12 cellular contexts compared by ENCODE assay signal in genomic region chr1:179128520-179128919, GRCh38. TPM values are rescaled to one million over a fixed set of nuclear protein-coding genes. Genes with fewer than 3 reads are reported as not detected.
DNase-seq lines count a peak whose midpoint lies in the region; TF ChIP-seq lines count a peak whose summit lies in the region.
"Had no signal": no experiment of that assay in that cellular context is flagged by ENCODE, and none has a peak within 500 bp of the region (broad histone marks: within the 10 kb centered on the region; RNA-seq: fewer than 3 reads in every experiment).

No MANE protein-coding gene starts in this region.

- H3K4me1 ChIP-seq in colonic mucosa (no peaks in the 10 kb centered on the region), prostate gland (replicated peaks) (no peaks in the 10 kb centered on the region)

- POLR2A ChIA-PET in activated CD4-positive, alpha-beta memory T cell treated with anti-CD3 and anti-CD28 coated beads for 36 hours (lab: Charles Lee) = interaction anchor here (1.9 kb wide), 1 partner anchor 166 kb away, joined by 4 read pairs; the partner anchor contains the start of gene SOAT1
- POLR2A ChIA-PET in activated CD4-positive, alpha-beta memory T cell treated with anti-CD3 and anti-CD28 coated beads, Interleukin-2, amount 10 ng/mL, durations not matched to agents 7 days and 5 days (lab: Charles Lee) = interaction anchor here (1.3 to 1.7 kb wide), 2 partner anchors 13 to 45 kb away, joined by 3 to 4 read pairs; no protein-coding TSS in a partner anchor

- no peak overlapping the region for H3K9ac ChIP-seq in colonic mucosa (ENCODE audit: low read depth in 2 of 2, low read length in 2 of 2)

- no peak overlapping the region for H3K4me3 Mint-ChIP-seq in activated CD4-positive, alpha-beta memory T cell treated with anti-CD3 and anti-CD28 coated beads for 36 hours
- no peak overlapping the region for H3K4me3 Mint-ChIP-seq in activated CD4-positive, alpha-beta memory T cell treated with anti-CD3 and anti-CD28 coated beads, Interleukin-2, amount 10 ng/mL, durations not matched to agents 7 days and 5 days

- 44% methylated on average over 4 of the region's 4 CpGs for WGBS in prostate gland

- CTCF ChIA-PET in activated CD4-positive, alpha-beta memory T cell treated with anti-CD3 and anti-CD28 coated beads for 36 hours (lab: Charles Lee) = interaction anchor here (0.6 to 0.7 kb wide), 2 partner anchors 74 to 240 kb away, joined by 3 read pairs; no protein-coding TSS in a partner anchor
- CTCF ChIA-PET in activated CD4-positive, alpha-beta memory T cell treated with anti-CD3 and anti-CD28 coated beads, Interleukin-2, amount 10 ng/mL, durations not matched to agents 7 days and 5 days (lab: Charles Lee) = interaction anchor here (0.6 kb wide), 1 partner anchor 162 kb away, joined by 4 read pairs; no protein-coding TSS in a partner anchor

- TF ChIP-seq CTCF in colonic mucosa (IDR thresholded peaks at IDR 0.05) (no peak), prostate gland (IDR thresholded peaks at IDR 0.05) (no peak)

- H3K27ac Mint-ChIP-seq in activated CD4-positive, alpha-beta memory T cell treated with anti-CD3 and anti-CD28 coated beads for 36 hours = peak overlapping the region; percentile 49
- no peak overlapping the region for H3K27ac Mint-ChIP-seq in activated CD4-positive, alpha-beta memory T cell treated with anti-CD3 and anti-CD28 coated beads, Interleukin-2, amount 10 ng/mL, durations not matched to agents 7 days and 5 days

- no peak for TF ChIP-seq POLR2A in prostate gland (IDR thresholded peaks at IDR 0.05)

- H3K9me3 ChIP-seq in colonic mucosa = no peaks in the 10 kb centered on the region
- H3K9me3 ChIP-seq in prostate gland = no peaks in the 10 kb centered on the region

- peaks cover 24% of the 10 kb centered on the region for H3K4me1 Mint-ChIP-seq in activated CD4-positive, alpha-beta memory T cell treated with anti-CD3 and anti-CD28 coated beads for 36 hours (ENCODE audit: low read depth)
- peaks cover 22% of the 10 kb centered on the region for H3K4me1 Mint-ChIP-seq in activated CD4-positive, alpha-beta memory T cell treated with anti-CD3 and anti-CD28 coated beads, Interleukin-2, amount 10 ng/mL, durations not matched to agents 7 days and 5 days

- no peaks in the 10 kb centered on the region for H3K9me3 Mint-ChIP-seq in activated CD4-positive, alpha-beta memory T cell treated with anti-CD3 and anti-CD28 coated beads for 36 hours
- no peaks in the 10 kb centered on the region for H3K9me3 Mint-ChIP-seq in activated CD4-positive, alpha-beta memory T cell treated with anti-CD3 and anti-CD28 coated beads, Interleukin-2, amount 10 ng/mL, durations not matched to agents 7 days and 5 days

- H3K27me3 ChIP-seq in colonic mucosa (no peaks in the 10 kb centered on the region), prostate gland (replicated peaks; ENCODE audit: insufficient read depth) (no peaks in the 10 kb centered on the region)

- H3K27me3 Mint-ChIP-seq in activated CD4-positive, alpha-beta memory T cell treated with anti-CD3 and anti-CD28 coated beads for 36 hours = no peaks in the 10 kb centered on the region
- no peaks in the 10 kb centered on the region for H3K27me3 Mint-ChIP-seq in activated CD4-positive, alpha-beta memory T cell treated with anti-CD3 and anti-CD28 coated beads, Interleukin-2, amount 10 ng/mL, durations not matched to agents 7 days and 5 days

- no peak overlapping the region for H3K4me3 ChIP-seq in colonic mucosa
- no peak overlapping the region for H3K4me3 ChIP-seq in prostate gland

- intact Hi-C loops in activated CD4-positive, alpha-beta memory T cell treated with anti-CD3 and anti-CD28 coated beads for 36 hours (cut with micrococcal nuclease) = loop anchor here (2.0 to 5.0 kb wide), 2 partner anchors 164 to 754 kb away; partner anchors contain the start of genes SOAT1 and TOR1AIP1
- intact Hi-C loops in colonic mucosa (cut with DNase I) = loop anchor here (10.0 kb wide), 1 partner anchor 176 kb away; no protein-coding TSS in a partner anchor
- intact Hi-C loops in prostate gland (cut with DNase I) = loop anchor here (10.0 kb wide), 1 partner anchor 236 kb away; the partner anchor contains the start of gene AXDND1

- peak overlapping the region; percentile 32 for H3K27ac ChIP-seq in colonic mucosa
- peak overlapping the region in 1 of 2 donors; percentile 46 for H3K27ac ChIP-seq in prostate gland
- no peak overlapping the region for H3K27ac ChIP-seq in substantia nigra (ENCODE audit: low read depth, low read length, poor library complexity, severe bottlenecking)

- H3K36me3 Mint-ChIP-seq in activated CD4-positive, alpha-beta memory T cell treated with anti-CD3 and anti-CD28 coated beads for 36 hours = no peaks in the 10 kb centered on the region
- peaks cover 6% of the 10 kb centered on the region for H3K36me3 Mint-ChIP-seq in activated CD4-positive, alpha-beta memory T cell treated with anti-CD3 and anti-CD28 coated beads, Interleukin-2, amount 10 ng/mL, durations not matched to agents 7 days and 5 days (ENCODE audit: low read depth)

- H3K36me3 ChIP-seq in colonic mucosa (no peaks in the 10 kb centered on the region), prostate gland (no peaks in the 10 kb centered on the region)

- DNase-seq in activated CD4-positive, alpha-beta memory T cell treated with anti-CD3 and anti-CD28 coated beads for 36 hours = no peak
- DNase-seq in activated CD4-positive, alpha-beta memory T cell treated with anti-CD3 and anti-CD28 coated beads, Interleukin-2, amount 10 ng/mL, durations not matched to agents 7 days and 5 days = no peak
- DNase-seq in NCI-H526 (lab: John Stamatoyannopoulos, UW) (peak; percentile 31 to 52), colonic mucosa (no peak), prostate gland (ENCODE audit: low spot score) (peak; percentile 37), substantia nigra (lab: John Stamatoyannopoulos, UW) (no peak), A172 (ENCODE audit: low spot score) (no peak)
- DNase-seq in activated effector memory CD4-positive, alpha-beta T cell treated with Interleukin-2 at 50 U/mL for 16 hours = no peak
- DNase-seq: DND-41, NCI-H2029, occipital lobe, Right ventricle myocardium superior had no signal

RNA-seq across cellular contexts. Expression of gene TOR3A, which starts 46.6 kb away (rescaled TPM):
- total RNA-seq in activated CD4-positive, alpha-beta memory T cell treated with anti-CD3 and anti-CD28 coated beads for 36 hours = 10 to 100 TPM; 35.7 to 36.7 TPM
- total RNA-seq in activated CD4-positive, alpha-beta memory T cell treated with anti-CD3 and anti-CD28 coated beads, Interleukin-2, amount 10 ng/mL, durations not matched to agents 7 days and 5 days = 10 to 100 TPM; 47.1 to 51.5 TPM
- total RNA-seq in colonic mucosa (10 to 100 TPM; 21.6 to 41.1 TPM), prostate gland (100 to 1,000 TPM in 1 of 2 donors, 10 to 100 TPM in 1; 40.0 to 109 TPM)
- 49.2 and 65.1 TPM in 2 replicates for total RNA-seq in A172 (2014; rRNA removed; shearing (Covaris generic))

Comparison
In these comparisons a context has a peak if more than half of its experiments do, and no peak if none do; other contexts are left out.
1. DNase-seq: peak in NCI-H526 (2 of 2) and prostate gland (single experiment); none in activated CD4-positive, alpha-beta memory T cell treated with anti-CD3 and anti-CD28 coated beads for 36 hours (single experiment), activated CD4-positive, alpha-beta memory T cell treated with anti-CD3 and anti-CD28 coated beads, Interleukin-2, amount 10 ng/mL, durations not matched to agents 7 days and 5 days (single experiment), colonic mucosa (single experiment), activated effector memory CD4-positive, alpha-beta T cell treated with Interleukin-2 at 50 U/mL for 16 hours (single experiment), substantia nigra (0 of 49) and A172 (single experiment).